In the genomic region with DNA sequence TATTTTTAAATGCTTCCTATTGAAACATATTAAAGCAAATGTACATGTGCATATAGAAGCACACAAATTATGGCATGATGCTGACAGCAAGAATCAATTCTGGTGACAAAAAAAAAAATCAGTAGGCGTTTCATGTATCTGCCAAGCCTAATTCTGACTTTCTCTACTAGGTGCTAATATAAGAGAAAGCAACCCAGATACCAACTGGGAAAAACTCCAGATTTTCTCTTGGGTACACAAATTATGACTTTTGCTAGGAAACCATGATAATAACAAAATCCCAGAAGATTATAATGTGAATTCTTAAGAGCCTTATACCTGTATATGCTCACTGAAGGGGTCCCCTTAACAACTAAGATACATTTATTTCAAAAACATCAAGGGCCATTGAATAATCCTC, we compare ENCODE assay signal across 1 cellular context.
TF ChIP-seq lines count a peak whose summit lies in the region.

No MANE protein-coding gene starts in this region.

TF ChIP-seq in GM23338, 12 proteins besides CTCF, POLR2A, EP300 and RAD21 (continued from another document):
- TF ChIP-seq, protein P1, sequence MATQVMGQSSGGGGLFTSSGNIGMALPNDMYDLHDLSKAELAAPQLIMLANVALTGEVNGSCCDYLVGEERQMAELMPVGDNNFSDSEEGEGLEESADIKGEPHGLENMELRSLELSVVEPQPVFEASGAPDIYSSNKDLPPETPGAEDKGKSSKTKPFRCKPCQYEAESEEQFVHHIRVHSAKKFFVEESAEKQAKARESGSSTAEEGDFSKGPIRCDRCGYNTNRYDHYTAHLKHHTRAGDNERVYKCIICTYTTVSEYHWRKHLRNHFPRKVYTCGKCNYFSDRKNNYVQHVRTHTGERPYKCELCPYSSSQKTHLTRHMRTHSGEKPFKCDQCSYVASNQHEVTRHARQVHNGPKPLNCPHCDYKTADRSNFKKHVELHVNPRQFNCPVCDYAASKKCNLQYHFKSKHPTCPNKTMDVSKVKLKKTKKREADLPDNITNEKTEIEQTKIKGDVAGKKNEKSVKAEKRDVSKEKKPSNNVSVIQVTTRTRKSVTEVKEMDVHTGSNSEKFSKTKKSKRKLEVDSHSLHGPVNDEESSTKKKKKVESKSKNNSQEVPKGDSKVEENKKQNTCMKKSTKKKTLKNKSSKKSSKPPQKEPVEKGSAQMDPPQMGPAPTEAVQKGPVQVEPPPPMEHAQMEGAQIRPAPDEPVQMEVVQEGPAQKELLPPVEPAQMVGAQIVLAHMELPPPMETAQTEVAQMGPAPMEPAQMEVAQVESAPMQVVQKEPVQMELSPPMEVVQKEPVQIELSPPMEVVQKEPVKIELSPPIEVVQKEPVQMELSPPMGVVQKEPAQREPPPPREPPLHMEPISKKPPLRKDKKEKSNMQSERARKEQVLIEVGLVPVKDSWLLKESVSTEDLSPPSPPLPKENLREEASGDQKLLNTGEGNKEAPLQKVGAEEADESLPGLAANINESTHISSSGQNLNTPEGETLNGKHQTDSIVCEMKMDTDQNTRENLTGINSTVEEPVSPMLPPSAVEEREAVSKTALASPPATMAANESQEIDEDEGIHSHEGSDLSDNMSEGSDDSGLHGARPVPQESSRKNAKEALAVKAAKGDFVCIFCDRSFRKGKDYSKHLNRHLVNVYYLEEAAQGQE (IDR thresholded peaks at IDR 0.05; ENCODE audit: unreplicated experiment), result no peak
